In the genomic region with DNA sequence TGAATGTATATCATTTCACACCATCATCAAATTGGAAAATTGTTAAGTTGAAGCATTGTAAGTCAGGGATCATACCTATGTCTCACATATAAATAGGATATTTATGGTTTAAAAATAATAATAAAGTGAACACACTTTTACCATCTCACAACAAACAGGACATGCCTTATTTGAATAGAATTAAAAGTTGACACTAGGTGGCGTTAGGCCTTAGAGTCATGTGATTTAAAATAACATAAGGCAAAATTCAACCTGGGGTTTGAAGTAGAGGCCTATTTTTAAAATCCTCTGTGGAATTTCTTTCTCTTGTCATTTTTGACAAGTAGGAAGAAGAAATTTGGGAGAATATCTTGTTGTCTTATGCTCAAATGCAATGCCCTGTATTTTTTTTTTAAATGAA, we compare ENCODE assay signal across 11 cellular contexts.
A peak's percentile ranks its signal among the peaks of the same experiment; 100 is the strongest.
DNase-seq lines count a peak whose midpoint lies in the region; ATAC-seq, FAIRE-seq and TF ChIP-seq lines count a peak whose summit lies in the region.
"Had no signal": no experiment of that assay in that cellular context is flagged by ENCODE, and none has a peak within 500 bp of the region (broad histone marks: within the 10 kb centered on the region; RNA-seq: fewer than 3 reads in every experiment).

No MANE protein-coding gene starts in this region.

- 0 out of 2 replicates have a peak overlapping the region, but pooled peaks have one; percentile 8 for H3K4me2 ChIP-seq in MM.1S (ENCODE audit: low read depth, low read length)

- WGBS in small intestine, 3 donors, result 7 to 20% (median 11%) methylated on average over 1 of the region's 1 CpG

- H2AFZ ChIP-seq in MM.1S (ENCODE audit: low read length), result peak overlapping the region; percentile 18; the same call in 1 of the 2 replicates

- DNase-seq in NCI-H748 (lab: John Stamatoyannopoulos, UW; ENCODE audit: unreplicated experiment), result peak; percentile 27
- DNase-seq in NCI-H748 treated with DMSO at 0.1 percent for 48 hours (lab: John Stamatoyannopoulos, UW), result no peak
- peak; percentile 67 for DNase-seq in MM.1S
- peak; percentile 28 for DNase-seq in choroid plexus epithelial cell (ENCODE audit: low read depth)
- DNase-seq in small intestine, result peak; percentile 26
- DNase-seq in midbrain (lab: John Stamatoyannopoulos, UW), result no peak
- DNase-seq in GF-D8 (lab: John Stamatoyannopoulos, UW), result no peak
- DNase-seq: caudate nucleus; CD4-positive, alpha-beta memory T cell; nucleus accumbens had no signal

- H3K27me3 ChIP-seq in MM.1S (replicated peaks; ENCODE audit: insufficient read depth, low read length) (no peaks in the 10 kb centered on the region), small intestine (ENCODE audit: control insufficient read depth in 2 of 2, insufficient read depth in 2 of 2, low read length in 2 of 2) (no peaks in the 10 kb centered on the region)

- no peaks in the 10 kb centered on the region for H4K20me1 ChIP-seq in MM.1S (ENCODE audit: insufficient read depth, low read length)

- H3K27ac ChIP-seq in MM.1S (ENCODE audit: low read length) (no peak overlapping the region), small intestine (ENCODE audit: low read depth in 1 of 2, low read length in 1 of 2) (no peak overlapping the region)

- no peak for FAIRE-seq in small intestine (lab: Jason Lieb, UNC)

- H3K36me3 ChIP-seq in MM.1S (replicated peaks; ENCODE audit: insufficient read depth, low read length) (no peaks in the 10 kb centered on the region), small intestine (ENCODE audit: control insufficient read depth in 2 of 2, insufficient read depth in 2 of 2, low read length in 2 of 2) (no peaks in the 10 kb centered on the region)

- H3K9me2 ChIP-seq in MM.1S (replicated peaks; ENCODE audit: insufficient read depth, low read length), result no peaks in the 10 kb centered on the region

- H3K9me3 ChIP-seq in MM.1S (replicated peaks; ENCODE audit: insufficient read depth, low read length) (no peaks in the 10 kb centered on the region), small intestine (ENCODE audit: control insufficient read depth, low read depth) (no peaks in the 10 kb centered on the region)

- ATAC-seq in GM21367 (IDR thresholded peaks at IDR 0.05; ENCODE audit: unreplicated experiment), result no peak

- H3K4me3 ChIP-seq in MM.1S (ENCODE audit: low read length) (no peak overlapping the region), choroid plexus epithelial cell (ENCODE audit: low read depth, low read length) (no peak overlapping the region), small intestine (ENCODE audit: low read depth in 1 of 2, low read length in 2 of 2) (no peak overlapping the region)

- H3K4me1 ChIP-seq in MM.1S (ENCODE audit: low read length) (peaks cover 11% of the 10 kb centered on the region), small intestine (ENCODE audit: control insufficient read depth in 2 of 2, insufficient read depth in 1 of 2, low read depth in 1 of 2, low read length in 1 of 2) (no peaks in the 10 kb centered on the region)

- H3K9ac ChIP-seq in MM.1S (ENCODE audit: low read length), result no peak overlapping the region

- no peaks in the 10 kb centered on the region for H3K79me2 ChIP-seq in MM.1S (ENCODE audit: low read length)

- TF ChIP-seq CTCF in MM.1S (IDR thresholded peaks at IDR 0.05; ENCODE audit: low read length) (peak; percentile 57), choroid plexus epithelial cell (conservative IDR thresholded peaks at IDR 0.05; ENCODE audit: low read depth, low read length) (no peak)

- H3F3A ChIP-seq in MM.1S (ENCODE audit: insufficient read depth, low read length), result no peaks in the 10 kb centered on the region

Comparison
In these comparisons a context has a peak if more than half of its experiments do, and no peak if none do; other contexts are left out.
1. DNase-seq: peak in NCI-H748 (single experiment), MM.1S (single experiment), choroid plexus epithelial cell (single experiment) and small intestine (single experiment); none in NCI-H748 treated with DMSO at 0.1 percent for 48 hours (single experiment), midbrain (single experiment) and GF-D8 (single experiment).